Comparison of ENCODE assay signal across 16 cellular contexts in genomic region chr5:76332102-76332501, GRCh38.
A peak's percentile ranks its signal among the peaks of the same experiment; 100 is the strongest.
DNase-seq lines count a peak whose midpoint lies in the region; ATAC-seq and TF ChIP-seq lines count a peak whose summit lies in the region.
"Had no signal": no experiment of that assay in that cellular context is flagged by ENCODE, and none has a peak within 500 bp of the region (broad histone marks: within the 10 kb centered on the region; RNA-seq: fewer than 3 reads in every experiment).

No MANE protein-coding gene starts in this region.

- H4K20me1 ChIP-seq in H9 (ENCODE audit: control insufficient read depth, insufficient read depth, insufficient read length): no peaks in the 10 kb centered on the region

- H2AFZ ChIP-seq in H9 (ENCODE audit: low read length): no peak overlapping the region

- TF ChIP-seq CTCF in Calu3 (IDR thresholded peaks at IDR 0.05; ENCODE audit: unreplicated experiment): no peak
- no peak for TF ChIP-seq CTCF in liver (IDR thresholded peaks at IDR 0.05; ENCODE audit: low read depth, low read length, missing input control)
- no peak for TF ChIP-seq CTCF in left ventricle myocardium inferior (IDR thresholded peaks at IDR 0.05; ENCODE audit: borderline replicate concordance)
- no peak for TF ChIP-seq CTCF in H9 (conservative IDR thresholded peaks at IDR 0.05)

- H3K27ac Mint-ChIP-seq in CD4-positive, CD25-positive, alpha-beta regulatory T cell: peak overlapping the region in 2 of 3 donors; percentile 84 to 86
- H3K27ac Mint-ChIP-seq in Calu3 (ENCODE audit: unreplicated experiment) (no peak overlapping the region), H9 (no peak overlapping the region)
- H3K27ac Mint-ChIP-seq in activated T-helper 17 cell treated with anti-CD3 and anti-CD28 coated beads, Interleukin-2, amount 50 U/mL, for 72 hours: no peak overlapping the region

- no peak overlapping the region for H2BK20ac ChIP-seq in H9 (ENCODE audit: low read depth, low read length, poor library complexity, severe bottlenecking)

- no peak for DNase-seq in CD4-positive, CD25-positive, alpha-beta regulatory T cell
- DNase-seq in Calu3 (peak; percentile 14), left ventricle myocardium inferior (no peak), H9 (no peak)
- no peak for DNase-seq in activated CD4-positive, CD25-positive, alpha-beta regulatory T cell (lab: John Stamatoyannopoulos, UW)
- DNase-seq: activated effector memory CD4-positive, alpha-beta T cell treated with Interleukin-2 at 50 U/mL for 16 hours; adrenal gland; NCI-H1436 treated with DMSO at 0.1 percent for 48 hours; stimulated activated CD4-positive, alpha-beta T cell treated with anti-CD3 and anti-CD28 coated beads, Interleukin-4, amount 100 ng/mL, for 1 hour had no signal

- no peak overlapping the region for H3K14ac ChIP-seq in H9 (ENCODE audit: insufficient read depth, low read length)

- H3K27me3 ChIP-seq in CD4-positive, CD25-positive, alpha-beta regulatory T cell (ENCODE audit: control insufficient read depth, insufficient read depth, low read length): no peaks in the 10 kb centered on the region
- H3K27me3 ChIP-seq in liver (ENCODE audit: control insufficient read depth in 4 of 4, insufficient read depth in 4 of 4, low read length in 3 of 4): no peaks in the 10 kb centered on the region
- H3K27me3 ChIP-seq in left ventricle myocardium inferior (ENCODE audit: low read depth): no peaks in the 10 kb centered on the region
- no peaks in the 10 kb centered on the region for H3K27me3 ChIP-seq in H9 (ENCODE audit: insufficient read depth, low read length)
- H3K27me3 ChIP-seq: adrenal gland, esophagus muscularis mucosa, suprapubic skin had no signal

- H4K5ac ChIP-seq in H9 (ENCODE audit: insufficient read length, low read depth, low read length): no peak overlapping the region

- H3K4me2 ChIP-seq in H9 (ENCODE audit: insufficient read depth, insufficient read length, low read length): no peak overlapping the region

- H3K4ac ChIP-seq in H9 (ENCODE audit: low read depth, low read length): no peak overlapping the region

- no peak overlapping the region for H2BK15ac ChIP-seq in H9 (ENCODE audit: low read depth, low read length)

- no peak overlapping the region for H2BK120ac ChIP-seq in H9 (ENCODE audit: low read depth, low read length, poor library complexity, severe bottlenecking)

- TF ChIP-seq RAD21 in liver (IDR thresholded peaks at IDR 0.05): peak; percentile 22 to 56

- H2BK5ac ChIP-seq in H9 (ENCODE audit: insufficient read length, low read length): no peak overlapping the region

- H3K9ac ChIP-seq in liver (ENCODE audit: low read depth in 1 of 2, low read length in 2 of 2) (no peak overlapping the region), H9 (ENCODE audit: extremely low read depth, insufficient read length, low read length) (no peak overlapping the region)

- H2BK12ac ChIP-seq in H9 (ENCODE audit: insufficient read length, low read depth, low read length): no peak overlapping the region

- H3K9me3 ChIP-seq in CD4-positive, CD25-positive, alpha-beta regulatory T cell (ENCODE audit: control insufficient read depth in 2 of 2, low read length in 2 of 2): no peaks in the 10 kb centered on the region
- H3K9me3 ChIP-seq in liver (ENCODE audit: control insufficient read depth in 4 of 4, low read length in 3 of 4) (no peaks in the 10 kb centered on the region), left ventricle myocardium inferior (replicated peaks) (no peaks in the 10 kb centered on the region), H9 (ENCODE audit: control insufficient read depth, low read depth, low read length) (no peaks in the 10 kb centered on the region)
- H3K9me3 ChIP-seq: adrenal gland, esophagus muscularis mucosa, suprapubic skin had no signal

- WGBS in liver: 48% methylated on average over 4 of the region's 4 CpGs
- no CpG with 5 or more reads among the region's 4 CpGs for WGBS in H9 (ENCODE audit: extremely low coverage, insufficient read length, low lambda C conversion rate)

- CTCF ChIA-PET in Calu3 (lab: Charles Lee): interaction anchor here (1.7 kb wide), 1 partner anchor 212 kb away, joined by 3 read pairs; no protein-coding TSS in a partner anchor

- no peak overlapping the region for H3K4me3 ChIP-seq in CD4-positive, CD25-positive, alpha-beta regulatory T cell (ENCODE audit: low read depth, low read length)
- H3K4me3 ChIP-seq in liver (ENCODE audit: low read depth in 1 of 3, low read length in 3 of 3): no peak overlapping the region
- no peak overlapping the region for H3K4me3 ChIP-seq in left ventricle myocardium inferior
- H3K4me3 ChIP-seq: adrenal gland, esophagus muscularis mucosa, lung, suprapubic skin had no signal

- TF ChIP-seq POLR2A in GM18505 (IDR thresholded peaks at IDR 0.05; ENCODE audit: borderline replicate concordance, extremely low read depth, insufficient read depth, insufficient read length): no peak

- no peak for ATAC-seq in CD4-positive, CD25-positive, alpha-beta regulatory T cell (ENCODE audit: low read depth in 2 of 2)
- peak; percentile 28 for ATAC-seq in activated T-helper 17 cell treated with anti-CD3 and anti-CD28 coated beads, Interleukin-2, amount 50 U/mL, for 72 hours (replicated peaks)
- ATAC-seq in GM18505 (IDR thresholded peaks at IDR 0.05; ENCODE audit: unreplicated experiment): no peak
- ATAC-seq: SK-N-SH treated with all-trans-retinoic acid at 6 μM for 48 hours had no signal

- peak overlapping the region; percentile 15 for H3K27ac ChIP-seq in CD4-positive, CD25-positive, alpha-beta regulatory T cell (ENCODE audit: insufficient read depth, low read length, poor library complexity, severe bottlenecking)
- H3K27ac ChIP-seq in liver (ENCODE audit: low read depth in 1 of 2, low read length in 2 of 2) (no peak overlapping the region), left ventricle myocardium inferior (replicated peaks) (no peak overlapping the region), H9 (ENCODE audit: insufficient read length, low read depth, low read length) (no peak overlapping the region)
- H3K27ac ChIP-seq: adrenal gland, esophagus muscularis mucosa, suprapubic skin had no signal

- H3K18ac ChIP-seq in H9 (ENCODE audit: insufficient read length, low read depth, low read length): no peak overlapping the region

- H3T11ph ChIP-seq in H9 (ENCODE audit: low read length): no peak overlapping the region

- no peaks in the 10 kb centered on the region for H3K36me3 ChIP-seq in CD4-positive, CD25-positive, alpha-beta regulatory T cell (ENCODE audit: control insufficient read depth, insufficient read depth, low read length)
- no peaks in the 10 kb centered on the region for H3K36me3 ChIP-seq in liver (ENCODE audit: control insufficient read depth in 4 of 4, insufficient read depth in 3 of 4, low read depth in 1 of 4, low read length in 3 of 4)
- H3K36me3 ChIP-seq in left ventricle myocardium inferior: no peaks in the 10 kb centered on the region
- H3K36me3 ChIP-seq: adrenal gland, esophagus muscularis mucosa, suprapubic skin had no signal

- H3K79me1 ChIP-seq in H9 (ENCODE audit: insufficient read depth, low read depth, low read length, poor library complexity, severe bottlenecking): no peaks in the 10 kb centered on the region

- intact Hi-C loops in Calu3 (cut with micrococcal nuclease; ENCODE audit: unreplicated experiment) (no loop called here), left ventricle myocardium inferior (cut with micrococcal nuclease) (no loop called here)

- H3K36me3 Mint-ChIP-seq in CD4-positive, CD25-positive, alpha-beta regulatory T cell: no peaks in the 10 kb centered on the region
- no peaks in the 10 kb centered on the region for H3K36me3 Mint-ChIP-seq in Calu3 (ENCODE audit: insufficient read depth, unreplicated experiment)
- H3K36me3 Mint-ChIP-seq in activated T-helper 17 cell treated with anti-CD3 and anti-CD28 coated beads, Interleukin-2, amount 50 U/mL, for 72 hours (ENCODE audit: low read depth): no peaks in the 10 kb centered on the region
- H3K36me3 Mint-ChIP-seq in H9 (ENCODE audit: insufficient read depth in 1 of 3, low read depth in 3 of 3): peaks cover 9 to 12% (median 9%) of the 10 kb centered on the region in 3 experiments

- H3K4me1 ChIP-seq in CD4-positive, CD25-positive, alpha-beta regulatory T cell (ENCODE audit: control insufficient read depth, insufficient read depth, low read length, poor library complexity, severe bottlenecking): peaks cover 54% of the 10 kb centered on the region
- H3K4me1 ChIP-seq in liver (ENCODE audit: control insufficient read depth in 4 of 4, insufficient read depth in 4 of 4, low read length in 3 of 4) (peaks cover 0 to 5% (median 3%) of the 10 kb centered on the region in 4 donors), left ventricle myocardium inferior (peaks cover 1% of the 10 kb centered on the region), H9 (ENCODE audit: insufficient read depth, low read length) (peaks cover 5% of the 10 kb centered on the region; the same call in 1 of the 2 replicates)
- H3K4me1 ChIP-seq: adrenal gland, esophagus muscularis mucosa had no signal

- no peak overlapping the region for H4K91ac ChIP-seq in H9 (ENCODE audit: insufficient read length, low read depth, low read length)

- no TSS peak for BruUV-seq in Calu3 (replicated peaks; lab: Mats Ljungman, UMichigan)

- no peak overlapping the region for H4K8ac ChIP-seq in H9 (replicated peaks; ENCODE audit: insufficient read length, low read depth, low read length)

- no peak overlapping the region for H2AK5ac ChIP-seq in H9 (ENCODE audit: insufficient read length, low read length)

- no peak overlapping the region for H3K23ac ChIP-seq in H9 (ENCODE audit: insufficient read length, low read depth, low read length)

- H3K23me2 ChIP-seq in H9 (ENCODE audit: insufficient read length, low read depth, low read length, poor library complexity, severe bottlenecking): no peaks in the 10 kb centered on the region

- no peaks in the 10 kb centered on the region for H3K27me3 Mint-ChIP-seq in CD4-positive, CD25-positive, alpha-beta regulatory T cell
- H3K27me3 Mint-ChIP-seq in Calu3 (ENCODE audit: unreplicated experiment) (peaks cover 6% of the 10 kb centered on the region), H9 (ENCODE audit: low read depth) (peaks cover 17% of the 10 kb centered on the region)
- H3K27me3 Mint-ChIP-seq in activated T-helper 17 cell treated with anti-CD3 and anti-CD28 coated beads, Interleukin-2, amount 50 U/mL, for 72 hours: no peaks in the 10 kb centered on the region

- no peaks in the 10 kb centered on the region for H3K79me2 ChIP-seq in H9 (ENCODE audit: insufficient read depth, low read length)

- H3K4me1 Mint-ChIP-seq in CD4-positive, CD25-positive, alpha-beta regulatory T cell: peaks cover 25 to 69% (median 51%) of the 10 kb centered on the region in 4 donors
- H3K4me1 Mint-ChIP-seq in Calu3 (ENCODE audit: low read depth, unreplicated experiment) (no peaks in the 10 kb centered on the region), H9 (peaks cover 36 to 37% of the 10 kb centered on the region in 2 experiments)
- peaks cover 40% of the 10 kb centered on the region for H3K4me1 Mint-ChIP-seq in activated T-helper 17 cell treated with anti-CD3 and anti-CD28 coated beads, Interleukin-2, amount 50 U/mL, for 72 hours

- peak overlapping the region in 1 of 4 donors; percentile 66 for H3K4me3 Mint-ChIP-seq in CD4-positive, CD25-positive, alpha-beta regulatory T cell
- H3K4me3 Mint-ChIP-seq in Calu3 (ENCODE audit: low read depth, unreplicated experiment) (no peak overlapping the region), H9 (no peak overlapping the region)
- peak overlapping the region; percentile 48 for H3K4me3 Mint-ChIP-seq in activated T-helper 17 cell treated with anti-CD3 and anti-CD28 coated beads, Interleukin-2, amount 50 U/mL, for 72 hours

- H3K56ac ChIP-seq in H9 (ENCODE audit: insufficient read length, low read depth, low read length): no peak overlapping the region

- H3K9me3 Mint-ChIP-seq in CD4-positive, CD25-positive, alpha-beta regulatory T cell: peaks cover 0 to 1% (median 0%) of the 10 kb centered on the region in 7 donors
- no peaks in the 10 kb centered on the region for H3K9me3 Mint-ChIP-seq in Calu3 (ENCODE audit: low read depth, unreplicated experiment)
- no peaks in the 10 kb centered on the region for H3K9me3 Mint-ChIP-seq in activated T-helper 17 cell treated with anti-CD3 and anti-CD28 coated beads, Interleukin-2, amount 50 U/mL, for 72 hours
- H3K9me3 Mint-ChIP-seq in H9: peaks cover 11 to 13% of the 10 kb centered on the region in 2 experiments

Comparison
In these comparisons a context has a peak if more than half of its experiments do, and no peak if none do; other contexts are left out.
1. H3K27ac Mint-ChIP-seq: peak in CD4-positive, CD25-positive, alpha-beta regulatory T cell (2 of 3); none in Calu3 (single experiment), activated T-helper 17 cell treated with anti-CD3 and anti-CD28 coated beads, Interleukin-2, amount 50 U/mL, for 72 hours (single experiment) and H9 (0 of 3).